In genomic region chr12:94277426-94278000, GRCh38 we compare ENCODE assay signal across 21 cellular contexts.
DNase-seq lines count a peak whose midpoint lies in the region; ATAC-seq, FAIRE-seq and TF ChIP-seq lines count a peak whose summit lies in the region.
"Had no signal": no experiment of that assay in that cellular context is flagged by ENCODE, and none has a peak within 500 bp of the region (broad histone marks: within the 10 kb centered on the region; RNA-seq: fewer than 3 reads in every experiment).

No MANE protein-coding gene starts in this region.

- in situ Hi-C loops in astrocyte of the spinal cord (cut with HindIII; ENCODE audit: low sequenced_read_pairs) = no loop called here

- H3K79me2 ChIP-seq in H9 (ENCODE audit: insufficient read depth, low read length) (no peaks in the 10 kb centered on the region), osteoblast (ENCODE audit: insufficient read depth, low read length) (no peaks in the 10 kb centered on the region)

- H4K20me1 ChIP-seq in H9 (ENCODE audit: control insufficient read depth, insufficient read depth, insufficient read length) = no peaks in the 10 kb centered on the region
- no peaks in the 10 kb centered on the region for H4K20me1 ChIP-seq in osteoblast (ENCODE audit: insufficient read depth, low read length)

- H3K23me2 ChIP-seq in H9 (ENCODE audit: insufficient read length, low read depth, low read length, poor library complexity, severe bottlenecking) = no peaks in the 10 kb centered on the region

- no CpG with 5 or more reads among the region's 9 CpGs for WGBS in H9 (ENCODE audit: extremely low coverage, insufficient read length, low lambda C conversion rate)

- TF ChIP-seq POLR2A in GM12892 (IDR thresholded peaks at IDR 0.05; ENCODE audit: low read depth, low read length) = no peak

- H3K79me1 ChIP-seq in H9 (ENCODE audit: insufficient read depth, low read depth, low read length, poor library complexity, severe bottlenecking) = no peaks in the 10 kb centered on the region

- H3K4me2 ChIP-seq in H9 (ENCODE audit: insufficient read depth, insufficient read length, low read length) = no peak overlapping the region
- H3K4me2 ChIP-seq in osteoblast (ENCODE audit: insufficient read depth, low read length) = no peak overlapping the region

- H3K27ac ChIP-seq in H9 (ENCODE audit: insufficient read length, low read depth, low read length) (no peak overlapping the region), osteoblast (ENCODE audit: low read depth, low read length) (no peak overlapping the region)

- H4K91ac ChIP-seq in H9 (ENCODE audit: insufficient read length, low read depth, low read length) = no peak overlapping the region

- no peak overlapping the region for H2BK15ac ChIP-seq in H9 (ENCODE audit: low read depth, low read length)

- no peaks in the 10 kb centered on the region for H3K9me3 Mint-ChIP-seq in H9
- H3K9me3 Mint-ChIP-seq: activated CD4-positive, alpha-beta T cell treated with anti-CD3 and anti-CD28 coated beads, Interleukin-2, amount 10 ng/mL, durations not matched to agents 7 days and 5 days; effector memory CD8-positive, alpha-beta T cell; natural killer cell treated with Interleukin-12 subunit alpha and Interleukin-12 subunit beta and Interleukin-15 and Interleukin-18, amount 100 ng/mL, for 72 hours had no signal

- no peaks in the 10 kb centered on the region for H3K9me3 ChIP-seq in H9 (ENCODE audit: control insufficient read depth, low read depth, low read length)
- H3K9me3 ChIP-seq in osteoblast (ENCODE audit: low read depth, low read length) = no peaks in the 10 kb centered on the region

- no peak overlapping the region for H3K18ac ChIP-seq in H9 (ENCODE audit: insufficient read length, low read depth, low read length)

- no peak overlapping the region for H2AFZ ChIP-seq in H9 (ENCODE audit: low read length)
- H2AFZ ChIP-seq in osteoblast (ENCODE audit: low read length) = no peak overlapping the region

- H3K4me3 Mint-ChIP-seq in H9 = no peak overlapping the region
- H3K4me3 Mint-ChIP-seq: activated CD4-positive, alpha-beta T cell treated with anti-CD3 and anti-CD28 coated beads, Interleukin-2, amount 10 ng/mL, durations not matched to agents 7 days and 5 days; effector memory CD8-positive, alpha-beta T cell; natural killer cell treated with Interleukin-12 subunit alpha and Interleukin-12 subunit beta and Interleukin-15 and Interleukin-18, amount 100 ng/mL, for 72 hours had no signal

- peaks cover 6 to 8% of the 10 kb centered on the region in 2 experiments for H3K4me1 Mint-ChIP-seq in H9

- no peak overlapping the region for H3K4ac ChIP-seq in H9 (ENCODE audit: low read depth, low read length)

- H3K4me1 ChIP-seq in H9 (ENCODE audit: insufficient read depth, low read length) (no peaks in the 10 kb centered on the region), osteoblast (ENCODE audit: insufficient read depth, low read length) (no peaks in the 10 kb centered on the region)

- H2BK12ac ChIP-seq in H9 (ENCODE audit: insufficient read length, low read depth, low read length) = no peak overlapping the region

- H3K23ac ChIP-seq in H9 (ENCODE audit: insufficient read length, low read depth, low read length) = no peak overlapping the region

- H3K36me3 Mint-ChIP-seq in H9 (ENCODE audit: insufficient read depth in 1 of 3, low read depth in 3 of 3) = no peaks in the 10 kb centered on the region; a peak in 2 of 7 replicates

- no peak overlapping the region for H3K9ac ChIP-seq in H9 (ENCODE audit: extremely low read depth, insufficient read length, low read length)

- H3K36me3 ChIP-seq in osteoblast (ENCODE audit: insufficient read depth, low read length) = no peaks in the 10 kb centered on the region

- H3K27me3 ChIP-seq in H9 (ENCODE audit: insufficient read depth, low read length) (no peaks in the 10 kb centered on the region), osteoblast (ENCODE audit: insufficient read depth, low read length) (no peaks in the 10 kb centered on the region)

- H2BK120ac ChIP-seq in H9 (ENCODE audit: low read depth, low read length, poor library complexity, severe bottlenecking) = no peak overlapping the region

- no peak overlapping the region for H2AK5ac ChIP-seq in H9 (ENCODE audit: insufficient read length, low read length)

- peak overlapping the region; percentile 30; the same call in 1 of the 2 replicates for H3K14ac ChIP-seq in H9 (ENCODE audit: insufficient read depth, low read length)

- DNase-seq in H9 (no peak), astrocyte of the spinal cord (ENCODE audit: low read depth, low spot score) (peak; percentile 22), islet precursor cell (peak; percentile 40), osteoblast (ENCODE audit: insufficient read length, low spot score, missing footprints) (peak; percentile 60), GM12892 (ENCODE audit: insufficient read length) (no peak), NCI-H187 (lab: John Stamatoyannopoulos, UW) (no peak)
- no peak for DNase-seq in activated T-cell treated with anti-CD3 and anti-CD28 coated beads, Interleukin-2, amount 50 U/mL, for 1 hour
- DNase-seq: ACHN; activated CD4-positive, alpha-beta T cell treated with anti-CD3 and anti-CD28 coated beads, Interleukin-2, amount 10 ng/mL, durations not matched to agents 7 days and 5 days; activated naive CD4-positive, alpha-beta T cell; aorta; DMS 273 treated with DMSO at 0.1 percent for 48 hours; effector memory CD8-positive, alpha-beta T cell; GDM1; mesendoderm; NCI-H1092 had no signal

- H3K27me3 Mint-ChIP-seq in H9 (ENCODE audit: low read depth) = no peaks in the 10 kb centered on the region
- H3K27me3 Mint-ChIP-seq: activated CD4-positive, alpha-beta T cell treated with anti-CD3 and anti-CD28 coated beads, Interleukin-2, amount 10 ng/mL, durations not matched to agents 7 days and 5 days; effector memory CD8-positive, alpha-beta T cell; natural killer cell treated with Interleukin-12 subunit alpha and Interleukin-12 subunit beta and Interleukin-15 and Interleukin-18, amount 100 ng/mL, for 72 hours had no signal

- H2BK5ac ChIP-seq in H9 (ENCODE audit: insufficient read length, low read length) = no peak overlapping the region

- no peak overlapping the region for H3K27ac Mint-ChIP-seq in H9
- H3K27ac Mint-ChIP-seq: activated CD4-positive, alpha-beta T cell treated with anti-CD3 and anti-CD28 coated beads, Interleukin-2, amount 10 ng/mL, durations not matched to agents 7 days and 5 days had no signal

- no peak overlapping the region for H2BK20ac ChIP-seq in H9 (ENCODE audit: low read depth, low read length, poor library complexity, severe bottlenecking)

- no peak overlapping the region for H3T11ph ChIP-seq in H9 (ENCODE audit: low read length)

- no peak overlapping the region for H3K56ac ChIP-seq in H9 (ENCODE audit: insufficient read length, low read depth, low read length)

- no peak overlapping the region for H3K4me3 ChIP-seq in astrocyte of the spinal cord (ENCODE audit: low read depth, low read length)
- H3K4me3 ChIP-seq in osteoblast (ENCODE audit: insufficient read depth, low read length) = no peak overlapping the region
- H3K4me3 ChIP-seq: GM12878 had no signal

- no peak overlapping the region for H4K8ac ChIP-seq in H9 (replicated peaks; ENCODE audit: insufficient read length, low read depth, low read length)

- no peak overlapping the region for H4K5ac ChIP-seq in H9 (ENCODE audit: insufficient read length, low read depth, low read length)

- TF ChIP-seq CTCF in H9 (conservative IDR thresholded peaks at IDR 0.05) (no peak), astrocyte of the spinal cord (IDR thresholded peaks at IDR 0.05; ENCODE audit: low read depth, low read length) (no peak), osteoblast (IDR thresholded peaks at IDR 0.05; ENCODE audit: extremely low read depth, low read depth, low read length) (no peak)

- FAIRE-seq in GM12892 (lab: Jason Lieb, UNC) = no peak
- FAIRE-seq: GM12878, islet of Langerhans, TTC549 had no signal

- no peak for ATAC-seq in GM21737 (IDR thresholded peaks at IDR 0.05; ENCODE audit: unreplicated experiment)
- ATAC-seq: effector memory CD8-positive, alpha-beta T cell; GM12878; natural killer cell treated with Interleukin-12 subunit alpha and Interleukin-12 subunit beta and Interleukin-15 and Interleukin-18, amount 100 ng/mL, for 72 hours had no signal

Comparison
In these comparisons a context has a peak if more than half of its experiments do, and no peak if none do; other contexts are left out.
1. DNase-seq: peak in astrocyte of the spinal cord (single experiment), islet precursor cell (single experiment) and osteoblast (single experiment); none in H9 (single experiment), activated T-cell treated with anti-CD3 and anti-CD28 coated beads, Interleukin-2, amount 50 U/mL, for 1 hour (single experiment), GM12892 (single experiment) and NCI-H187 (0 of 2).